24 cellular contexts compared by ENCODE assay signal in the genomic region with DNA sequence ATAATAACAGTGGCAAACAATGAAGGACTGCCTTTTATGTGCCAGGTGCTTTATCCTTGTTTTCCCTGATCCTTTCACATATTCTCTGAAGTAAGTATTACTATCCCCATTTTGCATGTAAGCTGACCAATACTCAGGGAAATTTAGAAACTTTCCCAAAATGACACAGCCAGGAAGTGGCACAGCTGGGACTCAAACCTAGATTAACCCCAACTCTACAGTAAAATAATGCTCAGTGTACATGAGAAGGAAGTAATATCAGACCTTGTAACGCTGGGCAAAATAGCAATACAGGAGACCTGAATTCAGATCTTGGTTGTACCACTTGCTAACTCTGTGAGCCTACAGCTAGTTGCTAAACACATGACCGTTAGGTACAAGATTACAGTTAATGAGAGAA.
DNase-seq lines count a peak whose midpoint lies in the region; ATAC-seq lines count a peak whose summit lies in the region.
"Had no signal": no experiment of that assay in that cellular context is flagged by ENCODE, and none has a peak within 500 bp of the region (broad histone marks: within the 10 kb centered on the region; RNA-seq: fewer than 3 reads in every experiment).

No MANE protein-coding gene starts in this region.

- no peak for DNase-seq in globus pallidus (ENCODE audit: low spot score)
- DNase-seq in SW480 (ENCODE audit: low spot score) = no peak
- no peak for DNase-seq in stimulated activated naive CD4-positive, alpha-beta T cell (lab: John Stamatoyannopoulos, UW)
- DNase-seq: 8988T; AML-193; C1 segment of cervical spinal cord; CD8-positive, alpha-beta T cell; DMS153; GM23248; KBM-7; MM.1S; NCI-H1092 treated with DMSO at 0.1 percent for 48 hours; NCI-H146; NCI-H2029; NCI-H226; NCI-H510A treated with DMSO at 0.1 percent for 48 hours; NCI-H774; SJCRH30; T-helper 1 cell had no signal

- peak; percentile 78 for ATAC-seq in GM18502 (IDR thresholded peaks at IDR 0.05; ENCODE audit: poor library complexity, unreplicated experiment)
- ATAC-seq in GM19463 (IDR thresholded peaks at IDR 0.05; ENCODE audit: unreplicated experiment) = peak; percentile 75
- ATAC-seq in HG02763 (IDR thresholded peaks at IDR 0.05; ENCODE audit: unreplicated experiment) = peak; percentile 58
- peak; percentile 54 for ATAC-seq in HG03442 (IDR thresholded peaks at IDR 0.05; ENCODE audit: unreplicated experiment)
- no peak for ATAC-seq in HG03108 (IDR thresholded peaks at IDR 0.05; ENCODE audit: unreplicated experiment)
- ATAC-seq: CD8-positive, alpha-beta T cell had no signal
